In the genomic region with DNA sequence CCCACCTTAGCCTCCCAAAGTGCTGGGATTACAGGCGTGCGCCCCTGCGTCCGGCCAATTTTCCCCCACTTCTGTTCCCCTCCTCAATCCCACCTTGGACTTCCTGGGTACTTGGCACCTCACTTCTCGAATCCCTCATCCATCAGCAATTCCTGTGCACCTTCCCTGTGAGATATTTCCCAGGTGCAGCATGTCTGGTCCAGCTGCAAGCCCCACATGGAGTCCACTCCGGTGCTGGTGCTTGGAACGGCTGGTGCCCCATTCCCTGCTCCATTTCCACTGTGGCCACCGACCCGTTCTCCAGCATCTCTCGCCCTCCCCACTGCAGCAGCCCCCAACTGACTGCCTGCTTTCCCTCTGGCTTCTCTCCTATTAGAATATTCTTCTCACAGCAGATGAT, we compare ENCODE assay signal across 1 cellular context.
TF ChIP-seq lines count a peak whose summit lies in the region.

No MANE protein-coding gene starts in this region.

TF ChIP-seq in H1, 55 proteins besides CTCF, POLR2A, EP300 and RAD21 (continued from another document):
- TF ChIP-seq, protein P1, sequence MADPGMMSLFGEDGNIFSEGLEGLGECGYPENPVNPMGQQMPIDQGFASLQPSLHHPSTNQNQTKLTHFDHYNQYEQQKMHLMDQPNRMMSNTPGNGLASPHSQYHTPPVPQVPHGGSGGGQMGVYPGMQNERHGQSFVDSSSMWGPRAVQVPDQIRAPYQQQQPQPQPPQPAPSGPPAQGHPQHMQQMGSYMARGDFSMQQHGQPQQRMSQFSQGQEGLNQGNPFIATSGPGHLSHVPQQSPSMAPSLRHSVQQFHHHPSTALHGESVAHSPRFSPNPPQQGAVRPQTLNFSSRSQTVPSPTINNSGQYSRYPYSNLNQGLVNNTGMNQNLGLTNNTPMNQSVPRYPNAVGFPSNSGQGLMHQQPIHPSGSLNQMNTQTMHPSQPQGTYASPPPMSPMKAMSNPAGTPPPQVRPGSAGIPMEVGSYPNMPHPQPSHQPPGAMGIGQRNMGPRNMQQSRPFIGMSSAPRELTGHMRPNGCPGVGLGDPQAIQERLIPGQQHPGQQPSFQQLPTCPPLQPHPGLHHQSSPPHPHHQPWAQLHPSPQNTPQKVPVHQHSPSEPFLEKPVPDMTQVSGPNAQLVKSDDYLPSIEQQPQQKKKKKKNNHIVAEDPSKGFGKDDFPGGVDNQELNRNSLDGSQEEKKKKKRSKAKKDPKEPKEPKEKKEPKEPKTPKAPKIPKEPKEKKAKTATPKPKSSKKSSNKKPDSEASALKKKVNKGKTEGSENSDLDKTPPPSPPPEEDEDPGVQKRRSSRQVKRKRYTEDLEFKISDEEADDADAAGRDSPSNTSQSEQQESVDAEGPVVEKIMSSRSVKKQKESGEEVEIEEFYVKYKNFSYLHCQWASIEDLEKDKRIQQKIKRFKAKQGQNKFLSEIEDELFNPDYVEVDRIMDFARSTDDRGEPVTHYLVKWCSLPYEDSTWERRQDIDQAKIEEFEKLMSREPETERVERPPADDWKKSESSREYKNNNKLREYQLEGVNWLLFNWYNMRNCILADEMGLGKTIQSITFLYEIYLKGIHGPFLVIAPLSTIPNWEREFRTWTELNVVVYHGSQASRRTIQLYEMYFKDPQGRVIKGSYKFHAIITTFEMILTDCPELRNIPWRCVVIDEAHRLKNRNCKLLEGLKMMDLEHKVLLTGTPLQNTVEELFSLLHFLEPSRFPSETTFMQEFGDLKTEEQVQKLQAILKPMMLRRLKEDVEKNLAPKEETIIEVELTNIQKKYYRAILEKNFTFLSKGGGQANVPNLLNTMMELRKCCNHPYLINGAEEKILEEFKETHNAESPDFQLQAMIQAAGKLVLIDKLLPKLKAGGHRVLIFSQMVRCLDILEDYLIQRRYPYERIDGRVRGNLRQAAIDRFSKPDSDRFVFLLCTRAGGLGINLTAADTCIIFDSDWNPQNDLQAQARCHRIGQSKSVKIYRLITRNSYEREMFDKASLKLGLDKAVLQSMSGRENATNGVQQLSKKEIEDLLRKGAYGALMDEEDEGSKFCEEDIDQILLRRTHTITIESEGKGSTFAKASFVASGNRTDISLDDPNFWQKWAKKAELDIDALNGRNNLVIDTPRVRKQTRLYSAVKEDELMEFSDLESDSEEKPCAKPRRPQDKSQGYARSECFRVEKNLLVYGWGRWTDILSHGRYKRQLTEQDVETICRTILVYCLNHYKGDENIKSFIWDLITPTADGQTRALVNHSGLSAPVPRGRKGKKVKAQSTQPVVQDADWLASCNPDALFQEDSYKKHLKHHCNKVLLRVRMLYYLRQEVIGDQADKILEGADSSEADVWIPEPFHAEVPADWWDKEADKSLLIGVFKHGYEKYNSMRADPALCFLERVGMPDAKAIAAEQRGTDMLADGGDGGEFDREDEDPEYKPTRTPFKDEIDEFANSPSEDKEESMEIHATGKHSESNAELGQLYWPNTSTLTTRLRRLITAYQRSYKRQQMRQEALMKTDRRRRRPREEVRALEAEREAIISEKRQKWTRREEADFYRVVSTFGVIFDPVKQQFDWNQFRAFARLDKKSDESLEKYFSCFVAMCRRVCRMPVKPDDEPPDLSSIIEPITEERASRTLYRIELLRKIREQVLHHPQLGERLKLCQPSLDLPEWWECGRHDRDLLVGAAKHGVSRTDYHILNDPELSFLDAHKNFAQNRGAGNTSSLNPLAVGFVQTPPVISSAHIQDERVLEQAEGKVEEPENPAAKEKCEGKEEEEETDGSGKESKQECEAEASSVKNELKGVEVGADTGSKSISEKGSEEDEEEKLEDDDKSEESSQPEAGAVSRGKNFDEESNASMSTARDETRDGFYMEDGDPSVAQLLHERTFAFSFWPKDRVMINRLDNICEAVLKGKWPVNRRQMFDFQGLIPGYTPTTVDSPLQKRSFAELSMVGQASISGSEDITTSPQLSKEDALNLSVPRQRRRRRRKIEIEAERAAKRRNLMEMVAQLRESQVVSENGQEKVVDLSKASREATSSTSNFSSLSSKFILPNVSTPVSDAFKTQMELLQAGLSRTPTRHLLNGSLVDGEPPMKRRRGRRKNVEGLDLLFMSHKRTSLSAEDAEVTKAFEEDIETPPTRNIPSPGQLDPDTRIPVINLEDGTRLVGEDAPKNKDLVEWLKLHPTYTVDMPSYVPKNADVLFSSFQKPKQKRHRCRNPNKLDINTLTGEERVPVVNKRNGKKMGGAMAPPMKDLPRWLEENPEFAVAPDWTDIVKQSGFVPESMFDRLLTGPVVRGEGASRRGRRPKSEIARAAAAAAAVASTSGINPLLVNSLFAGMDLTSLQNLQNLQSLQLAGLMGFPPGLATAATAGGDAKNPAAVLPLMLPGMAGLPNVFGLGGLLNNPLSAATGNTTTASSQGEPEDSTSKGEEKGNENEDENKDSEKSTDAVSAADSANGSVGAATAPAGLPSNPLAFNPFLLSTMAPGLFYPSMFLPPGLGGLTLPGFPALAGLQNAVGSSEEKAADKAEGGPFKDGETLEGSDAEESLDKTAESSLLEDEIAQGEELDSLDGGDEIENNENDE (IDR thresholded peaks at IDR 0.05; ENCODE audit: insufficient replicate concordance, low read length): no peak
- TF ChIP-seq SP1 (IDR thresholded peaks at IDR 0.05; ENCODE audit: low read depth, low read length) (no peak), TAF7 (optimal IDR thresholded peaks at IDR 0.05; ENCODE audit: borderline replicate concordance, low read depth, low read length) (no peak), RXRA (IDR thresholded peaks at IDR 0.05; ENCODE audit: insufficient read depth, low read depth, low read length) (no peak), CEBPB (IDR thresholded peaks at IDR 0.05; ENCODE audit: low read depth, low read length) (no peak), TEAD4 (IDR thresholded peaks at IDR 0.05; ENCODE audit: low read depth, low read length) (no peak), BCL11A (IDR thresholded peaks at IDR 0.05; ENCODE audit: low read depth in 2 of 2, low read length in 2 of 2) (no peak), SIRT6 (IDR thresholded peaks at IDR 0.05; ENCODE audit: low read length) (no peak), EGR1 (IDR thresholded peaks at IDR 0.05; ENCODE audit: borderline replicate concordance, low read depth, low read length) (no peak)
- TF ChIP-seq, protein P2, sequence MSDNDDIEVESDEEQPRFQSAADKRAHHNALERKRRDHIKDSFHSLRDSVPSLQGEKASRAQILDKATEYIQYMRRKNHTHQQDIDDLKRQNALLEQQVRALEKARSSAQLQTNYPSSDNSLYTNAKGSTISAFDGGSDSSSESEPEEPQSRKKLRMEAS (IDR thresholded peaks at IDR 0.05): no peak
